21 cellular contexts compared by ENCODE assay signal in the genomic region with DNA sequence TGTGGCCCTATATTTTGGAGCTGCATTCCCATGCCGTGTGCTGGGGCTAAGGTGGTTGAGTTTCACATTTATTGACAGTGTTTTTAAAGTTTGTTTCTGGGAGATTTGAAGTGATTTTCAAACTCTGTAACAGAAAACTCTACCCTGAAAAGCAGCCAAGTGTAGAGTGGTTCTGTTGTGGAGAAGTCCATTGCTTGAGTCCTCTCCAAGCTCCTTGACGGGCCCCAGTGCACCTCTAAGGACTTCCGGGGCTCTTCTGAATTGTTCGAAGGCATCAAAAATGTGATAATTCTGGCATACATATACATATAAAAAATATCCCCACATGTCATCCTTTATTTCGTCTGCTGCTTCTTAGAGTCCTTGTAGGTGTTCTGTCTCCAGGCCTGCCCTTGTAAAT. TPM values are rescaled to one million over a fixed set of nuclear protein-coding genes. Genes with fewer than 3 reads are reported as not detected.
DNase-seq lines count a peak whose midpoint lies in the region; ATAC-seq and TF ChIP-seq lines count a peak whose summit lies in the region.
"Had no signal": no experiment of that assay in that cellular context is flagged by ENCODE, and none has a peak within 500 bp of the region (broad histone marks: within the 10 kb centered on the region; RNA-seq: fewer than 3 reads in every experiment).

No MANE protein-coding gene starts in this region.

- H3K27ac ChIP-seq in lower lobe of right lung: no peak overlapping the region
- peak overlapping the region in 2 of 3 donors; percentile 43 to 44 for H3K27ac ChIP-seq in thyroid gland
- no peak overlapping the region for H3K27ac ChIP-seq in osteoblast (ENCODE audit: low read depth, low read length)
- H3K27ac ChIP-seq: 22Rv1; A549; BLaER1 treated with 17β-estradiol and CSF1 and Interleukin-3, amounts not matched to agents 10 nM and 100 nM; C4-2B had no signal

- DNase-seq in DMS79 (lab: John Stamatoyannopoulos, UW) (peak; percentile 49), dedifferentiated amniotic fluid mesenchymal stem cell (ENCODE audit: extremely low spot score) (peak; percentile 0), lower lobe of right lung (no peak), thyroid gland (peak; percentile 72 to 74), osteoblast (ENCODE audit: insufficient read length, low spot score, missing footprints) (no peak), GM10266 (ENCODE audit: extremely low spot score) (no peak)
- DNase-seq in T-helper 2 cell treated with Interferon-gamma antibody and Interleukin-4, amounts not matched to agents 5 μg/mL and 100 μg/mL, for 36 hours (ENCODE audit: low spot score): no peak
- DNase-seq: AML-193; Caco-2; Calu3; CD4-positive, alpha-beta T cell; CD8-positive, alpha-beta T cell; GDM1 had no signal

- TF ChIP-seq CTCF in lower lobe of right lung (IDR thresholded peaks at IDR 0.05): no peak
- no peak for TF ChIP-seq CTCF in thyroid gland (IDR thresholded peaks at IDR 0.05)
- no peak for TF ChIP-seq CTCF in osteoblast (IDR thresholded peaks at IDR 0.05; ENCODE audit: extremely low read depth, low read depth, low read length)
- no peak for TF ChIP-seq CTCF in GM10266 (IDR thresholded peaks at IDR 0.05; ENCODE audit: control insufficient read depth, insufficient read depth, low read depth, missing control alignments)

- intact Hi-C loops in lower lobe of right lung (cut with DNase I): no loop called here
- intact Hi-C loops in thyroid gland (cut with DNase I): no loop called here

- H3K79me2 ChIP-seq in osteoblast (ENCODE audit: insufficient read depth, low read length): no peaks in the 10 kb centered on the region

- no peak overlapping the region for H3K4me2 ChIP-seq in osteoblast (ENCODE audit: insufficient read depth, low read length)
- H3K4me2 ChIP-seq: A549; BLaER1 treated with 17β-estradiol and CSF1 and Interleukin-3, amounts not matched to agents 10 nM and 100 nM had no signal

- H3K9me3 Mint-ChIP-seq in T-helper 2 cell treated with Interferon-gamma antibody and Interleukin-4, amounts not matched to agents 5 μg/mL and 100 μg/mL, for 36 hours: no peaks in the 10 kb centered on the region
- H3K9me3 Mint-ChIP-seq: CD4-positive, alpha-beta T cell; CD8-positive, alpha-beta T cell had no signal

- H3K9me3 ChIP-seq in lower lobe of right lung (no peaks in the 10 kb centered on the region), thyroid gland (no peaks in the 10 kb centered on the region), osteoblast (ENCODE audit: low read depth, low read length) (no peaks in the 10 kb centered on the region)
- H3K9me3 ChIP-seq: A549; BLaER1 treated with 17β-estradiol and CSF1 and Interleukin-3, amounts not matched to agents 10 nM and 100 nM; Caco-2 had no signal

- no peaks in the 10 kb centered on the region for H3K36me3 Mint-ChIP-seq in T-helper 2 cell treated with Interferon-gamma antibody and Interleukin-4, amounts not matched to agents 5 μg/mL and 100 μg/mL, for 36 hours (ENCODE audit: low read depth)
- H3K36me3 Mint-ChIP-seq: CD8-positive, alpha-beta T cell had no signal

- H3K36me3 ChIP-seq in lower lobe of right lung: no peaks in the 10 kb centered on the region
- H3K36me3 ChIP-seq in thyroid gland: no peaks in the 10 kb centered on the region
- H3K36me3 ChIP-seq in osteoblast (ENCODE audit: insufficient read depth, low read length): no peaks in the 10 kb centered on the region
- H3K36me3 ChIP-seq: BLaER1 treated with 17β-estradiol and CSF1 and Interleukin-3, amounts not matched to agents 10 nM and 100 nM had no signal

- no peaks in the 10 kb centered on the region for H3K4me1 ChIP-seq in lower lobe of right lung
- peaks cover 16 to 23% of the 10 kb centered on the region in 2 donors for H3K4me1 ChIP-seq in thyroid gland
- H3K4me1 ChIP-seq in osteoblast (ENCODE audit: insufficient read depth, low read length): no peaks in the 10 kb centered on the region
- H3K4me1 ChIP-seq: A549, Caco-2 had no signal

- H3K4me1 Mint-ChIP-seq in T-helper 2 cell treated with Interferon-gamma antibody and Interleukin-4, amounts not matched to agents 5 μg/mL and 100 μg/mL, for 36 hours (ENCODE audit: low read depth): no peaks in the 10 kb centered on the region
- H3K4me1 Mint-ChIP-seq: B cell had no signal

- H2AFZ ChIP-seq in osteoblast (ENCODE audit: low read length): no peak overlapping the region

- WGBS in thyroid gland, 2 donors: 30 to 47% methylated on average over 5 of the region's 5 CpGs

- H3K27me3 Mint-ChIP-seq in T-helper 2 cell treated with Interferon-gamma antibody and Interleukin-4, amounts not matched to agents 5 μg/mL and 100 μg/mL, for 36 hours (ENCODE audit: low read depth): peaks cover 17% of the 10 kb centered on the region

- no peaks in the 10 kb centered on the region for H4K20me1 ChIP-seq in osteoblast (ENCODE audit: insufficient read depth, low read length)
- H4K20me1 ChIP-seq: BLaER1 treated with 17β-estradiol and CSF1 and Interleukin-3, amounts not matched to agents 10 nM and 100 nM had no signal

- no peak overlapping the region for H3K27ac Mint-ChIP-seq in T-helper 2 cell treated with Interferon-gamma antibody and Interleukin-4, amounts not matched to agents 5 μg/mL and 100 μg/mL, for 36 hours
- H3K27ac Mint-ChIP-seq: B cell; CD4-positive, alpha-beta T cell; CD8-positive, alpha-beta T cell had no signal

- H3K4me3 ChIP-seq in lower lobe of right lung (no peak overlapping the region), thyroid gland (replicated peaks in 1 of 3) (no peak overlapping the region), osteoblast (ENCODE audit: insufficient read depth, low read length) (no peak overlapping the region)
- H3K4me3 ChIP-seq: A549; BLaER1 treated with 17β-estradiol and CSF1 and Interleukin-3, amounts not matched to agents 10 nM and 100 nM had no signal

- no peak for TF ChIP-seq POLR2A in thyroid gland (IDR thresholded peaks at IDR 0.05)

- H3K4me3 Mint-ChIP-seq in T-helper 2 cell treated with Interferon-gamma antibody and Interleukin-4, amounts not matched to agents 5 μg/mL and 100 μg/mL, for 36 hours: no peak overlapping the region
- H3K4me3 Mint-ChIP-seq: B cell; CD4-positive, alpha-beta T cell; CD8-positive, alpha-beta T cell had no signal

- no peaks in the 10 kb centered on the region for H3K27me3 ChIP-seq in lower lobe of right lung (ENCODE audit: low read depth)
- no peaks in the 10 kb centered on the region for H3K27me3 ChIP-seq in thyroid gland
- H3K27me3 ChIP-seq in osteoblast (ENCODE audit: insufficient read depth, low read length): peaks cover 3% of the 10 kb centered on the region
- H3K27me3 ChIP-seq: BLaER1 treated with 17β-estradiol and CSF1 and Interleukin-3, amounts not matched to agents 10 nM and 100 nM had no signal

- ATAC-seq in lower lobe of right lung (peak; percentile 62 to 63), GM21723 (IDR thresholded peaks at IDR 0.05; ENCODE audit: unreplicated experiment) (no peak)
- ATAC-seq: A549; CD8-positive, alpha-beta T cell had no signal

RNA-seq across cellular contexts. Expression of a gene that starts 5.0 kb away (rescaled TPM):
- total RNA-seq in lower lobe of right lung (0.18 TPM), thyroid gland (1 to 10 TPM in 1 of 4 donors, not detected in 3; 1.2 TPM), osteoblast (under 0.01 TPM in 2 replicates)
- total RNA-seq: A172; CD8-positive, alpha-beta T cell; G401 had no signal

RNA-seq across cellular contexts. Expression of a gene that starts 25.5 kb away (rescaled TPM):
- total RNA-seq in lower lobe of right lung (3.2 TPM), thyroid gland (10 to 100 TPM; 12.9 to 43.4 (median 19.6) TPM), osteoblast (not detected in 2 replicates)
- total RNA-seq: A172; B cell; Caco-2; Calu3; CD4-positive, alpha-beta T cell; CD8-positive, alpha-beta T cell had no signal

Comparison
In these comparisons a context has a peak if more than half of its experiments do, and no peak if none do; other contexts are left out.
1. DNase-seq: peak in DMS79 (single experiment), dedifferentiated amniotic fluid mesenchymal stem cell (single experiment) and thyroid gland (2 of 2); none in lower lobe of right lung (single experiment), T-helper 2 cell treated with Interferon-gamma antibody and Interleukin-4, amounts not matched to agents 5 μg/mL and 100 μg/mL, for 36 hours (single experiment), osteoblast (single experiment) and GM10266 (single experiment).
2. H3K27ac ChIP-seq: peak in thyroid gland (2 of 3); none in lower lobe of right lung (single experiment) and osteoblast (single experiment).